Comparison of ENCODE assay signal across 1 cellular context in the genomic region with DNA sequence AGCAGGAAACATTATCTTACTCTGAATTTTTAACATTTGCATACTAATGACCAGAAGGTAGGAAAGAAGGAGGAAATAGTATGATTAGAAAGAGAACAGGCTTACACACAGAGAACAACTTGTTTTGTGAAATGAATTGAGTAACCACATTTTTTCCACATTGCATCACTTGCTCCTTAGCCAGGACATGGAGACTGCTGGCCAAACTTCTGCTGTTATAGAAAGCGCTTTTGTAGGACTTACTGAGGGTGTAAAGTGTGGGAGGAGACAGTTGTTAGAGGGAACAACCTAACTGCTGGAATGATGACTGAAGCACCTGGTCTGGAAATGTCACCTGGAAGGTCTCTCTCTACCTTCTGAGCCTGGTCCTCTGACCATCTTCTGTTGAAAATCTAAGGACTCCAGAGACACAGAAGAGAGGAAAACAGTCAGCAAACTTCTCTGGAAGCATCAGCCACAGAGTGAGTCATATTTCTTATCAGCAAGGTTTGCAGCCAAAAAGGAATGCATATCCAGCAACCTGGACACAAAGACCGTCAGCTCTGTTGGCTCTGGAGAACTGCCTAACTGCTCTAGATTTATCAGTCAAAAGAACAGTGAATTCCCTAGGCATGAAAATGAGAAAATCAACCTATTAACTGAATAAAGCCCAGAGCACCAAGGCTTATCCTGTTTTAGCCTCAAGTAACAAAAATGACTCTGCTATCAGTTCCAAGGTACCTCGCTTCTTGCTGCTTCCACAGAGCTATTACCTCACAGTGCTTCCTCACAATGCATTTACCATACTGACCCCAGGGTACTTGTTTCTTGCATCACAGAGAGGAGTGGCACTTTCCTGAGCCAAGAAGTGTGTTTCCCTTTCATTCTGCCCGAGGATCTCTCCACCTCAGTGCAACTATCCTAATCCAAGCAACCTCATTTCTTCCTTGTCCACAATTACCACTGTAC.
A peak's percentile ranks its signal among the peaks of the same experiment; 100 is the strongest.
TF ChIP-seq lines count a peak whose summit lies in the region.

No MANE protein-coding gene starts in this region.

TF ChIP-seq in A549, 52 proteins besides CTCF, POLR2A, EP300 and RAD21 (continued from another document):
- TF ChIP-seq HOXB5 (CRISPR knock-in tag; IDR thresholded peaks at IDR 0.05) (no peak), NPAS2 (CRISPR knock-in tag; IDR thresholded peaks at IDR 0.05; ENCODE audit: borderline replicate concordance) (no peak), HDAC2 (IDR thresholded peaks at IDR 0.05) (no peak), GATA3 (IDR thresholded peaks at IDR 0.05; ENCODE audit: borderline replicate concordance) (peak; percentile 58; the same call in 1 of the 2 replicates), ESRRA (IDR thresholded peaks at IDR 0.05; ENCODE audit: borderline replicate concordance, low read length) (no peak), CEBPB (IDR thresholded peaks at IDR 0.05) (peak; percentile 86 to 91), FOSB (CRISPR knock-in tag; IDR thresholded peaks at IDR 0.05) (no peak), ZFP36 (IDR thresholded peaks at IDR 0.05; ENCODE audit: borderline replicate concordance, partially characterized antibody) (no peak), ZSCAN20 (CRISPR knock-in tag; IDR thresholded peaks at IDR 0.05) (no peak), FOSL2 (IDR thresholded peaks at IDR 0.05) (peak; percentile 48; the same call in 1 of the 2 replicates), FOSL2 (CRISPR knock-in tag; IDR thresholded peaks at IDR 0.05) (peak; percentile 65), TP53 (CRISPR knock-in tag; IDR thresholded peaks at IDR 0.05) (no peak), TFCP2L1 (CRISPR knock-in tag; IDR thresholded peaks at IDR 0.05) (no peak)
- TF ChIP-seq, protein P1, sequence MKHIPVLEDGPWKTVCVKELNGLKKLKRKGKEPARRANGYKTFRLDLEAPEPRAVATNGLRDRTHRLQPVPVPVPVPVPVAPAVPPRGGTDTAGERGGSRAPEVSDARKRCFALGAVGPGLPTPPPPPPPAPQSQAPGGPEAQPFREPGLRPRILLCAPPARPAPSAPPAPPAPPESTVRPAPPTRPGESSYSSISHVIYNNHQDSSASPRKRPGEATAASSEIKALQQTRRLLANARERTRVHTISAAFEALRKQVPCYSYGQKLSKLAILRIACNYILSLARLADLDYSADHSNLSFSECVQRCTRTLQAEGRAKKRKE (CRISPR knock-in tag; IDR thresholded peaks at IDR 0.05; ENCODE audit: low read depth) = no peak
- TF ChIP-seq, protein P2, sequence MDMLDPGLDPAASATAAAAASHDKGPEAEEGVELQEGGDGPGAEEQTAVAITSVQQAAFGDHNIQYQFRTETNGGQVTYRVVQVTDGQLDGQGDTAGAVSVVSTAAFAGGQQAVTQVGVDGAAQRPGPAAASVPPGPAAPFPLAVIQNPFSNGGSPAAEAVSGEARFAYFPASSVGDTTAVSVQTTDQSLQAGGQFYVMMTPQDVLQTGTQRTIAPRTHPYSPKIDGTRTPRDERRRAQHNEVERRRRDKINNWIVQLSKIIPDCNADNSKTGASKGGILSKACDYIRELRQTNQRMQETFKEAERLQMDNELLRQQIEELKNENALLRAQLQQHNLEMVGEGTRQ (IDR thresholded peaks at IDR 0.05) = no peak
